ENCODE assay signal across 8 cellular contexts in genomic region chr22:23353004-23353403, GRCh38.
"Had no signal": no experiment of that assay in that cellular context is flagged by ENCODE, and none has a peak within 500 bp of the region (broad histone marks: within the 10 kb centered on the region; RNA-seq: fewer than 3 reads in every experiment).

No MANE protein-coding gene starts in this region.

- H3K4me1 ChIP-seq: HAP-1 had no signal

- DNase-seq: GM23248, GOT3, H7, HFFc6, IMR-90 had no signal

- H3K9ac ChIP-seq: GM23248 had no signal

- H2AFZ ChIP-seq: GM23248 had no signal

- H3K36me3 ChIP-seq: HAP-1 had no signal

- H3K4me3 Mint-ChIP-seq: HFFc6 had no signal

- H3K27ac ChIP-seq: GM23248, HL-60 had no signal

- H3K27ac Mint-ChIP-seq: HFFc6 had no signal

- H3K4me3 ChIP-seq: GM23248, HAP-1 had no signal

- H3K9me3 ChIP-seq: HAP-1 had no signal

- H3K9me3 Mint-ChIP-seq: HFFc6 had no signal

- ATAC-seq: HCT116 had no signal
